In genomic region chr7:78019457-78020130, GRCh38 we compare ENCODE assay signal across 8 cellular contexts.
DNase-seq lines count a peak whose midpoint lies in the region; ATAC-seq and TF ChIP-seq lines count a peak whose summit lies in the region.

No MANE protein-coding gene starts in this region.

- H3K4me1 Mint-ChIP-seq in activated naive CD4-positive, alpha-beta T cell treated with anti-CD3 and anti-CD28 coated beads for 36 hours (ENCODE audit: low read depth), result peaks cover 9% of the 10 kb centered on the region

- H3K4me3 ChIP-seq in H7 (ENCODE audit: insufficient read depth, low read depth, low read length) (peak overlapping the region; percentile 57), gastroesophageal sphincter (peak overlapping the region; percentile 37 to 63), tibial artery (peak overlapping the region; percentile 61 to 68)

- H3K27ac ChIP-seq in gastroesophageal sphincter (peak overlapping the region; percentile 94 to 100 (median 98)), tibial artery (peak overlapping the region; percentile 90 to 98)

- TF ChIP-seq POLR2A in gastroesophageal sphincter (IDR thresholded peaks at IDR 0.05), result peak; percentile 65 to 69

- no peaks in the 10 kb centered on the region for H3K36me3 ChIP-seq in ES-I3 (ENCODE audit: insufficient read depth, low read length)
- no peaks in the 10 kb centered on the region for H3K36me3 ChIP-seq in H7 (replicated peaks; ENCODE audit: control insufficient read depth, insufficient read depth, low read length)
- no peaks in the 10 kb centered on the region for H3K36me3 ChIP-seq in gastroesophageal sphincter
- no peaks in the 10 kb centered on the region for H3K36me3 ChIP-seq in tibial artery

- H3K4me1 ChIP-seq in ES-I3 (ENCODE audit: insufficient read depth, low read length) (no peaks in the 10 kb centered on the region), gastroesophageal sphincter (peaks cover 4 to 41% (median 9%) of the 10 kb centered on the region in 3 donors), tibial artery (peaks cover 0 to 30% (median 14%) of the 10 kb centered on the region in 4 donors)

- peak overlapping the region; percentile 67; the same call in 1 of the 2 replicates for H3K9ac ChIP-seq in ES-I3 (ENCODE audit: low read depth, low read length)

- CTCF ChIA-PET in activated naive CD4-positive, alpha-beta T cell treated with anti-CD3 and anti-CD28 coated beads for 36 hours (lab: Charles Lee), result interaction anchor here (0.6 to 6.1 kb wide), 12 partner anchors 10 to 1847 kb away, joined by 3 to 81 read pairs (median 4); partner anchors contain the start of genes PHTF2 and TMEM60

- peak; percentile 91 for DNase-seq in H7
- peak; percentile 88 for DNase-seq in LHCN-M2 (ENCODE audit: low read depth)
- peak; percentile 77 for DNase-seq in SHP77 treated with DMSO at 0.1 percent for 48 hours (lab: John Stamatoyannopoulos, UW)
- peak; percentile 74 for DNase-seq in activated naive CD4-positive, alpha-beta T cell treated with anti-CD3 and anti-CD28 coated beads for 36 hours
- DNase-seq in nucleus accumbens (lab: John Stamatoyannopoulos, UW), result peak in 54 of 56 donors; percentile 14 to 86 (median 70)
- peak; percentile 95 to 97 for DNase-seq in tibial artery

- no peaks in the 10 kb centered on the region for H3K36me3 Mint-ChIP-seq in activated naive CD4-positive, alpha-beta T cell treated with anti-CD3 and anti-CD28 coated beads for 36 hours (ENCODE audit: low read depth)

- no peak for TF ChIP-seq EP300 in gastroesophageal sphincter (IDR thresholded peaks at IDR 0.05)

- peak overlapping the region; percentile 82 for H3K4me3 Mint-ChIP-seq in activated naive CD4-positive, alpha-beta T cell treated with anti-CD3 and anti-CD28 coated beads for 36 hours

- no peaks in the 10 kb centered on the region for H3K9me3 Mint-ChIP-seq in activated naive CD4-positive, alpha-beta T cell treated with anti-CD3 and anti-CD28 coated beads for 36 hours

- peak overlapping the region; percentile 39 for H3K27ac Mint-ChIP-seq in activated naive CD4-positive, alpha-beta T cell treated with anti-CD3 and anti-CD28 coated beads for 36 hours

- H3K27me3 Mint-ChIP-seq in activated naive CD4-positive, alpha-beta T cell treated with anti-CD3 and anti-CD28 coated beads for 36 hours (ENCODE audit: low read depth), result peaks cover 32% of the 10 kb centered on the region

- intact Hi-C loops in activated naive CD4-positive, alpha-beta T cell treated with anti-CD3 and anti-CD28 coated beads for 36 hours (cut with micrococcal nuclease), result loop anchor here (1.0 to 5.0 kb wide), 8 partner anchors 21 to 1999 kb away; partner anchors contain the start of genes PHTF2 and TMEM60
- intact Hi-C loops in tibial artery (cut with DNase I; ENCODE audit: low total_unique reads), result loop anchor here (5.0 kb wide), 1 partner anchor 217 kb away; no protein-coding TSS in a partner anchor

- H3K27me3 ChIP-seq in H7 (ENCODE audit: control insufficient read depth, insufficient read depth, low read length) (peaks cover 9% of the 10 kb centered on the region), gastroesophageal sphincter (no peaks in the 10 kb centered on the region), tibial artery (no peaks in the 10 kb centered on the region)

- WGBS in gastroesophageal sphincter (ENCODE audit: low coverage in 1 of 2), 2 donors, result no CpG with 5 or more reads among the region's 86 CpGs

- ATAC-seq in gastroesophageal sphincter, result peak; percentile 97

- TF ChIP-seq CTCF in gastroesophageal sphincter (IDR thresholded peaks at IDR 0.05) (peak in 2 of 4 experiments; percentile 12 to 52), tibial artery (IDR thresholded peaks at IDR 0.05) (no peak)

- no peaks in the 10 kb centered on the region for H3K9me3 ChIP-seq in ES-I3 (ENCODE audit: control insufficient read depth, insufficient read depth, low read length)
- no peaks in the 10 kb centered on the region for H3K9me3 ChIP-seq in gastroesophageal sphincter
- no peaks in the 10 kb centered on the region for H3K9me3 ChIP-seq in tibial artery

Comparison
In these comparisons a context has a peak if more than half of its experiments do, and no peak if none do; other contexts are left out.
1. Peak in every context shown above with its lines: DNase-seq, ATAC-seq, H3K4me3 ChIP-seq and H3K27ac ChIP-seq.